ENCODE assay signal across 9 cellular contexts in the genomic region with DNA sequence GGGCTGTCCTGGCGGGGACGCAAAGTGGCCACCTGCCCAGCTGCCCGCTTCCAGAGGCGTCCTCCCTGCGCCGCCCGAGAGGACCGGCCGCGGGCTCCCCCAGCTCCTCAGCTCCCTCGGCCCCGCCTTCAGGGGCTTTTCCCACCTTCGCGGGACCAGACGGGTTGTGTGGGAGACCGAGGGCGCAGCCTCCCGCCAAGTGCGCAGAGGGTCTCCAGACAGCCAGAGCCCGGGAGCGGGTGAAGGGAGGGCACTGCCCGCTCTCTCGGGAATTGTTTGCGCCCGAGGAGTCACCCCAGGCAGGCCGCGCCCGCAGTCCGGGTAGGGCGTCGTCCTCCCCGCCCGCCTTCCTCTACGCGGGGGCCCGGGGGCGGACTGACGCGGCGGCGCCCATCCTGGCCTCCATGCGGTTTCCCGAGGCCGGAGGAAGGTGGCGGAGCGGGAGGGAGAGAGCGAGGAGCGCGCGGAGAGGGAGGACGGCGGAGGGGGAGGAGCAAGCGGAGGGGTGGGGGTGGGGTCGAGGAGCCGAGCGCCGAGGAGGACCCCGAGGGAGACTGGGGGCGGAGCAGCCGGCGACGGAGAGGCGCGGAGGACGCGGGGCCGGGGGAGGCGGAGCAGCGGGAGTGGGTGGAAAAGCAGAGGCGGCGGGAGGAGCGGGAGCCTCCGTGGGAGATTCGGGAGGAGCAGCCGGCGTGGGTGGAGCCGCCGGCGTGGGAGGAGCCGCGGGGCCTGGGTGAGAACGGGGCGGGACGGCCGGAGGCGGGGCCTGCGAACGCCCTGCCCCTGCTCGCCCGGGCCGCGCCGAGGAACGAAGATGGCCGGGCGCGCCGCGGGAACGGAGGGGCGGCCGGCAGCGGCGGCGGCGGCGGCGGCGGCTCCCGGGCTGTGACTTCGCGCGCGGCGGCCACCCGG. TPM values are rescaled to one million over a fixed set of nuclear protein-coding genes. Genes with fewer than 3 reads are reported as not detected.
DNase-seq lines count a peak whose midpoint lies in the region; ATAC-seq and TF ChIP-seq lines count a peak whose summit lies in the region.
"Had no signal": no experiment of that assay in that cellular context is flagged by ENCODE, and none has a peak within 500 bp of the region (broad histone marks: within the 10 kb centered on the region; RNA-seq: fewer than 3 reads in every experiment).

No MANE protein-coding gene starts in this region.

- peak in 2 of 4 donors; percentile 5 to 18 for TF ChIP-seq POLR2A in esophagus squamous epithelium (IDR thresholded peaks at IDR 0.05)

- 56% methylated on average over 11 of the region's 116 CpGs; no CpG with 5 or more reads in 1 of the 2 donors for WGBS in esophagus squamous epithelium, 2 donors

- peaks cover 4 to 9% of the 10 kb centered on the region in 2 donors for H3K36me3 Mint-ChIP-seq in CD14-positive monocyte
- H3K36me3 Mint-ChIP-seq in activated T-cell treated with anti-CD3 and anti-CD28 coated beads, Interleukin-2, amount 50 U/mL, for 72 hours (ENCODE audit: insufficient read depth in 2 of 2), result peaks cover 9 to 11% of the 10 kb centered on the region in 2 donors

- H3K27me3 ChIP-seq in esophagus squamous epithelium, result no peaks in the 10 kb centered on the region

- intact Hi-C loops in CD14-positive monocyte (cut with micrococcal nuclease) (no loop called here), esophagus squamous epithelium (cut with DNase I) (no loop called here)

- H3K36me3 ChIP-seq in esophagus squamous epithelium, result no peaks in the 10 kb centered on the region

- peaks cover 49% of the 10 kb centered on the region for H3K4me1 Mint-ChIP-seq in CD14-positive monocyte
- peaks cover 51% of the 10 kb centered on the region for H3K4me1 Mint-ChIP-seq in activated T-cell treated with anti-CD3 and anti-CD28 coated beads, Interleukin-2, amount 50 U/mL, for 72 hours (ENCODE audit: low read depth)

- peak overlapping the region; percentile 76 to 84 for H3K4me3 Mint-ChIP-seq in CD14-positive monocyte
- peak overlapping the region; percentile 75 to 77 for H3K4me3 Mint-ChIP-seq in activated T-cell treated with anti-CD3 and anti-CD28 coated beads, Interleukin-2, amount 50 U/mL, for 72 hours

- peaks cover 7 to 55% (median 11%) of the 10 kb centered on the region in 3 donors for H3K27me3 Mint-ChIP-seq in CD14-positive monocyte (ENCODE audit: low read depth in 3 of 3)
- H3K27me3 Mint-ChIP-seq in activated T-cell treated with anti-CD3 and anti-CD28 coated beads, Interleukin-2, amount 50 U/mL, for 72 hours (ENCODE audit: low read depth), result peaks cover 29% of the 10 kb centered on the region

- H3K9me3 ChIP-seq in esophagus squamous epithelium, result no peaks in the 10 kb centered on the region

- H3K4me3 ChIP-seq in esophagus squamous epithelium, result peak overlapping the region; percentile 49 to 71 (median 59)

- ATAC-seq in GM19438 (IDR thresholded peaks at IDR 0.05; ENCODE audit: low read depth, unreplicated experiment), result peak; percentile 96
- ATAC-seq in HG03565 (IDR thresholded peaks at IDR 0.05; ENCODE audit: unreplicated experiment), result peak; percentile 56
- peak; percentile 84 to 86 for ATAC-seq in activated T-cell treated with anti-CD3 and anti-CD28 coated beads, Interleukin-2, amount 50 U/mL, for 72 hours (replicated peaks in 1 of 2)

- H3K27ac ChIP-seq in esophagus squamous epithelium, result peak overlapping the region; percentile 84 to 94 (median 90)

- peaks cover 0 to 69% (median 15%) of the 10 kb centered on the region in 3 donors for H3K4me1 ChIP-seq in esophagus squamous epithelium

- no peak for TF ChIP-seq CTCF in CD14-positive monocyte (IDR thresholded peaks at IDR 0.05)
- no peak for TF ChIP-seq CTCF in esophagus squamous epithelium (IDR thresholded peaks at IDR 0.05)

- peaks cover 0 to 21% (median 6%) of the 10 kb centered on the region in 7 donors for H3K9me3 Mint-ChIP-seq in CD14-positive monocyte
- no peaks in the 10 kb centered on the region for H3K9me3 Mint-ChIP-seq in activated T-cell treated with anti-CD3 and anti-CD28 coated beads, Interleukin-2, amount 50 U/mL, for 72 hours

- DNase-seq in CD14-positive monocyte (ENCODE audit: low spot score) (peak; percentile 64), OCI-M1 (lab: John Stamatoyannopoulos, UW) (peak; percentile 10), esophagus squamous epithelium (lab: John Stamatoyannopoulos, UW) (peak; percentile 22), myocyte (ENCODE audit: low read depth) (peak; percentile 81)
- DNase-seq in activated T-cell treated with anti-CD3 and anti-CD28 coated beads, Interleukin-2, amount 50 U/mL, for 72 hours, result peak; percentile 76 to 83
- DNase-seq in stimulated activated CD8-positive, alpha-beta memory T cell treated with anti-CD3 and anti-CD28 coated beads, Interleukin-7, amount 100 ng/mL, for 1 hour (ENCODE audit: low read depth in 2 of 2), result peak; percentile 47 to 49

- H3K27ac Mint-ChIP-seq in CD14-positive monocyte, result peak overlapping the region; percentile 50 to 88 (median 83)
- no peak overlapping the region for H3K27ac Mint-ChIP-seq in activated T-cell treated with anti-CD3 and anti-CD28 coated beads, Interleukin-2, amount 50 U/mL, for 72 hours

RNA-seq across cellular contexts. Expression of gene CLDN34, which starts 47.6 kb away (rescaled TPM):
- not detected for polyA plus RNA-seq in CD14-positive monocyte
- not detected for total RNA-seq in activated T-cell treated with anti-CD3 and anti-CD28 coated beads, Interleukin-2, amount 50 U/mL, for 72 hours
- total RNA-seq in esophagus squamous epithelium (1 to 10 TPM in 2 of 4 donors, under 1 TPM in 1, not detected in 1; 0.26 to 3.1 (median 1.7) TPM), myocyte (not detected in 2 replicates)
- 0.18 TPM for polyA plus RNA-seq in myocyte (2012)
- total RNA-seq: T-helper 2 cell treated with Interferon-gamma antibody and Interleukin-4, amounts not matched to agents 100 ng/mL and 5 ng/mL, for 36 hours had no signal

Comparison
In these comparisons a context has a peak if more than half of its experiments do, and no peak if none do; other contexts are left out.
1. Peak in every context shown above with its lines: DNase-seq, ATAC-seq, H3K4me3 ChIP-seq and H3K27ac ChIP-seq.
2. DNase-seq: peak in every context shown above with its lines; median percentile 81 in myocyte; 80 in activated T-cell treated with anti-CD3 and anti-CD28 coated beads, Interleukin-2, amount 50 U/mL, for 72 hours; 64 in CD14-positive monocyte; 48 in stimulated activated CD8-positive, alpha-beta memory T cell treated with anti-CD3 and anti-CD28 coated beads, Interleukin-7, amount 100 ng/mL, for 1 hour; 22 in esophagus squamous epithelium; 10 in OCI-M1.